Comparison of ENCODE assay signal across 8 cellular contexts in genomic region chr1:150268706-150269403, GRCh38. TPM values are rescaled to one million over a fixed set of nuclear protein-coding genes. Genes with fewer than 3 reads are reported as not detected.
DNase-seq lines count a peak whose midpoint lies in the region; ATAC-seq and TF ChIP-seq lines count a peak whose summit lies in the region.

TSS of gene APH1A (minus strand) at chr1:150269016. CDS start at chr1:150268810, 206 bp downstream.

- no peaks in the 10 kb centered on the region for H3K27me3 ChIP-seq in OCI-LY1 (ENCODE audit: insufficient read depth, low read length)

- H3K4me3 ChIP-seq in OCI-LY1 (ENCODE audit: low read depth, low read length, poor library complexity, severe bottlenecking) (peak within 1 kb of the TSS; percentile 80), mesodermal cell (ENCODE audit: extremely low read depth, insufficient read depth, low read length, poor library complexity, severe bottlenecking) (peak within 1 kb of the TSS; percentile 99)

- peak within 1 kb of the TSS; percentile 50 for H2AFZ ChIP-seq in OCI-LY1 (ENCODE audit: low read length)

- TF ChIP-seq CTCF in OCI-LY1 (IDR thresholded peaks at IDR 0.05; ENCODE audit: low read length), result no peak

- H3K4me1 ChIP-seq in OCI-LY1 (ENCODE audit: insufficient read depth, low read length, severe bottlenecking) (peaks cover 29% of the 10 kb centered on the region), mesodermal cell (ENCODE audit: control insufficient read depth, insufficient read depth, low read length, poor library complexity, severe bottlenecking) (peaks cover 17% of the 10 kb centered on the region)

- peak; percentile 85 for ATAC-seq in GM21515 (IDR thresholded peaks at IDR 0.05; ENCODE audit: unreplicated experiment)

- peak within 1 kb of the TSS; percentile 25 for H3K27ac ChIP-seq in OCI-LY1 (ENCODE audit: low read depth, low read length, poor library complexity, severe bottlenecking)
- H3K27ac ChIP-seq in mesodermal cell (ENCODE audit: low read depth, low read length, severe bottlenecking), result peak within 1 kb of the TSS; percentile 82

- H3K9me2 ChIP-seq in OCI-LY1 (ENCODE audit: low read depth, low read length), result no peaks in the 10 kb centered on the region

- no peaks in the 10 kb centered on the region for H3F3A ChIP-seq in OCI-LY1 (ENCODE audit: insufficient read depth, low read length)

- in situ Hi-C loops in endometrial microvascular endothelial cells (cut with HindIII; ENCODE audit: inconsistent ontology term, low pct_unique_long_range_greater_than_20kb, low sequenced_read_pairs), result no loop called here

- H3K9me3 ChIP-seq in OCI-LY1 (ENCODE audit: low read length) (no peaks in the 10 kb centered on the region), mesodermal cell (ENCODE audit: control insufficient read depth, low read length) (no peaks in the 10 kb centered on the region)

- H3K4me2 ChIP-seq in OCI-LY1 (ENCODE audit: low read length), result peak within 1 kb of the TSS; percentile 85

- peaks cover 10% of the 10 kb centered on the region for H3K79me2 ChIP-seq in OCI-LY1 (ENCODE audit: insufficient read depth, low read length)

- no peaks in the 10 kb centered on the region for H4K20me1 ChIP-seq in OCI-LY1 (ENCODE audit: insufficient read depth, low read length)

- H3K9ac ChIP-seq in OCI-LY1 (ENCODE audit: low read length), result peak within 1 kb of the TSS; percentile 87

- DNase-seq in D341Med (ENCODE audit: low spot score), result peak; percentile 100
- DNase-seq in HuH-7 (ENCODE audit: low spot score), result peak; percentile 95
- DNase-seq in activated CD8-positive, alpha-beta memory T cell treated with anti-CD3 and anti-CD28 coated beads, Interleukin-2, amount 50 U/mL, for 24 hours (ENCODE audit: extremely low read depth), result peak; percentile 87
- DNase-seq in stimulated activated CD8-positive, alpha-beta memory T cell treated with anti-CD3 and anti-CD28 coated beads, Interleukin-15, amount 100 ng/mL, for 24 hours (ENCODE audit: low read depth), result peak; percentile 78

- WGBS in mesodermal cell (ENCODE audit: insufficient coverage in 2 of 2), 2 experiments, result 1 to 3% methylated on average over 20 to 46 of the region's 49 CpGs

- peaks cover 31% of the 10 kb centered on the region for H3K36me3 ChIP-seq in OCI-LY1 (ENCODE audit: insufficient read depth, low read length)
- H3K36me3 ChIP-seq in mesodermal cell (ENCODE audit: control insufficient read depth, insufficient read depth, low read length), result peaks cover 36% of the 10 kb centered on the region

RNA-seq across cellular contexts. Expression of gene APH1A, which starts in this region (rescaled TPM):
- 195 TPM for total RNA-seq in endometrial microvascular endothelial cells (ENCODE audit: inconsistent ontology term)
- polyA plus RNA-seq in mesodermal cell (2013, experiment 1 of 2), result 100 TPM
- 86.3 TPM for polyA plus RNA-seq in mesodermal cell (2013, experiment 2 of 2)

Comparison
In these comparisons a context has a peak if more than half of its experiments do, and no peak if none do; other contexts are left out.
1. Peak in every context shown above with its lines: DNase-seq, ATAC-seq, H3K4me3 ChIP-seq and H3K27ac ChIP-seq.